ENCODE assay signal across 1 cellular context in the genomic region with DNA sequence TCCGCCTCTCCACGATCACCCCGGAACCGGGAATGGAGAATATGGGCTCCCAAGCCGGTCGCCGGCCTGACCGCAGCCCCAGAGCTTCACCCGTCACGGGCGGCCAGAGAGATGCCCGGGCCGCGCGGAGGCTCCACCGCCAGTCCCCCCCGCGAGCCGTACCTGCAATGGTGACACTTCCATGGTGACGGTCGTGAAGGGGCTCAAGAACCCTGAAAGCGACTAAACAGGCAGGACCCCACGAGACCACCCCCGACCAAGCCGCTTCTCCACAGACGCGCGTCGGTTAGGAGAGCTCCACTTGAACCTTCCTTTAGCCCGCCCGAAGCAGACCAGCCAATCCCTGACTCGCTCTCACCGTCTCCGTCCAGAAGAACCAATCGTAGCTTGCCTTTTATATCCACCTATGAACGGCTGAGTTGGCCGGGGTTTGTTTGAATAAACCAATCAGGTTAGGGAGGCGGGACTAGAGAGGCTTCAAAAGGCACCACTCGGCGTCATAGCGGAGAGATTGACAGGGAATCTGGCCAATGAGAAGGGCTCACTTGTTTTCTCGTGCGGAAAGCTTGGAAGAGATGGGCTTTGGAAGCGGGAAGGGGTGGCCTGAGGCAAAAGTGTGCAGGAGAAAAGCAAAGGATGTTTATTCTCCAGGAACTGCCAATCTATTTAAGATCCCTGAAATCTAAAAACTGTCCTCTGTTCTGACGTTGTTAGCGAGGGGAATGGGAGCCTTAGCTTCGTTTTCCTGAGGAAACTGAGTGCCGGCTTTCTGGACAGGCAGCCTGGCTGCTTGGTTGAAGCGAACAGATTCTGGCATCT.
TF ChIP-seq lines count a peak whose summit lies in the region.

A gene with protein sequence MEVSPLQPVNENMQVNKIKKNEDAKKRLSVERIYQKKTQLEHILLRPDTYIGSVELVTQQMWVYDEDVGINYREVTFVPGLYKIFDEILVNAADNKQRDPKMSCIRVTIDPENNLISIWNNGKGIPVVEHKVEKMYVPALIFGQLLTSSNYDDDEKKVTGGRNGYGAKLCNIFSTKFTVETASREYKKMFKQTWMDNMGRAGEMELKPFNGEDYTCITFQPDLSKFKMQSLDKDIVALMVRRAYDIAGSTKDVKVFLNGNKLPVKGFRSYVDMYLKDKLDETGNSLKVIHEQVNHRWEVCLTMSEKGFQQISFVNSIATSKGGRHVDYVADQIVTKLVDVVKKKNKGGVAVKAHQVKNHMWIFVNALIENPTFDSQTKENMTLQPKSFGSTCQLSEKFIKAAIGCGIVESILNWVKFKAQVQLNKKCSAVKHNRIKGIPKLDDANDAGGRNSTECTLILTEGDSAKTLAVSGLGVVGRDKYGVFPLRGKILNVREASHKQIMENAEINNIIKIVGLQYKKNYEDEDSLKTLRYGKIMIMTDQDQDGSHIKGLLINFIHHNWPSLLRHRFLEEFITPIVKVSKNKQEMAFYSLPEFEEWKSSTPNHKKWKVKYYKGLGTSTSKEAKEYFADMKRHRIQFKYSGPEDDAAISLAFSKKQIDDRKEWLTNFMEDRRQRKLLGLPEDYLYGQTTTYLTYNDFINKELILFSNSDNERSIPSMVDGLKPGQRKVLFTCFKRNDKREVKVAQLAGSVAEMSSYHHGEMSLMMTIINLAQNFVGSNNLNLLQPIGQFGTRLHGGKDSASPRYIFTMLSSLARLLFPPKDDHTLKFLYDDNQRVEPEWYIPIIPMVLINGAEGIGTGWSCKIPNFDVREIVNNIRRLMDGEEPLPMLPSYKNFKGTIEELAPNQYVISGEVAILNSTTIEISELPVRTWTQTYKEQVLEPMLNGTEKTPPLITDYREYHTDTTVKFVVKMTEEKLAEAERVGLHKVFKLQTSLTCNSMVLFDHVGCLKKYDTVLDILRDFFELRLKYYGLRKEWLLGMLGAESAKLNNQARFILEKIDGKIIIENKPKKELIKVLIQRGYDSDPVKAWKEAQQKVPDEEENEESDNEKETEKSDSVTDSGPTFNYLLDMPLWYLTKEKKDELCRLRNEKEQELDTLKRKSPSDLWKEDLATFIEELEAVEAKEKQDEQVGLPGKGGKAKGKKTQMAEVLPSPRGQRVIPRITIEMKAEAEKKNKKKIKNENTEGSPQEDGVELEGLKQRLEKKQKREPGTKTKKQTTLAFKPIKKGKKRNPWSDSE (N-terminal part only) (minus strand): TSS at position 288 of the 819 bp plus-strand sequence. CDS start 105 bp downstream, at position 183.

TF ChIP-seq in HepG2, 621 proteins besides CTCF, POLR2A, EP300 and RAD21 (continued from another document and continues in another):
- TF ChIP-seq, protein P1, sequence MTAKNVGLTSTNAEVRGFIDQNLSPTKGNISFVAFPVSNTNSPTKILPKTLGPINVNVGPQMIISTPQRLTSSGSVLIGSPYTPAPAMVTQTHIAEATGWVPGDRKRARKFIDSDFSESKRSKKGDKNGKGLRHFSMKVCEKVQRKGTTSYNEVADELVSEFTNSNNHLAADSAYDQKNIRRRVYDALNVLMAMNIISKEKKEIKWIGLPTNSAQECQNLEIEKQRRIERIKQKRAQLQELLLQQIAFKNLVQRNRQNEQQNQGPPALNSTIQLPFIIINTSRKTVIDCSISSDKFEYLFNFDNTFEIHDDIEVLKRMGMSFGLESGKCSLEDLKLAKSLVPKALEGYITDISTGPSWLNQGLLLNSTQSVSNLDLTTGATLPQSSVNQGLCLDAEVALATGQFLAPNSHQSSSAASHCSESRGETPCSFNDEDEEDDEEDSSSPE (CRISPR knock-in tag; IDR thresholded peaks at IDR 0.05): peak; percentile 98
- peak; percentile 55; the same call in 1 of the 2 replicates for TF ChIP-seq ZNF816 (CRISPR knock-in tag; IDR thresholded peaks at IDR 0.05; ENCODE audit: borderline replicate concordance)
- no peak for TF ChIP-seq SRSF9 (IDR thresholded peaks at IDR 0.05; ENCODE audit: borderline replicate concordance, insufficient read depth, low read depth, low read length, poor library complexity, severe bottlenecking)
- no peak for TF ChIP-seq MXD4 (CRISPR knock-in tag; IDR thresholded peaks at IDR 0.05)
- TF ChIP-seq CENPT (CRISPR knock-in tag; IDR thresholded peaks at IDR 0.05; ENCODE audit: low read depth): no peak; the same call in 1 of the 2 replicates
- TF ChIP-seq SALL2 (CRISPR knock-in tag; IDR thresholded peaks at IDR 0.05): peak; percentile 70; the same call in 1 of the 2 replicates
- TF ChIP-seq RBM39 (IDR thresholded peaks at IDR 0.05; ENCODE audit: low read depth, low read length, poor library complexity, severe bottlenecking): no peak
- TF ChIP-seq, protein P2, sequence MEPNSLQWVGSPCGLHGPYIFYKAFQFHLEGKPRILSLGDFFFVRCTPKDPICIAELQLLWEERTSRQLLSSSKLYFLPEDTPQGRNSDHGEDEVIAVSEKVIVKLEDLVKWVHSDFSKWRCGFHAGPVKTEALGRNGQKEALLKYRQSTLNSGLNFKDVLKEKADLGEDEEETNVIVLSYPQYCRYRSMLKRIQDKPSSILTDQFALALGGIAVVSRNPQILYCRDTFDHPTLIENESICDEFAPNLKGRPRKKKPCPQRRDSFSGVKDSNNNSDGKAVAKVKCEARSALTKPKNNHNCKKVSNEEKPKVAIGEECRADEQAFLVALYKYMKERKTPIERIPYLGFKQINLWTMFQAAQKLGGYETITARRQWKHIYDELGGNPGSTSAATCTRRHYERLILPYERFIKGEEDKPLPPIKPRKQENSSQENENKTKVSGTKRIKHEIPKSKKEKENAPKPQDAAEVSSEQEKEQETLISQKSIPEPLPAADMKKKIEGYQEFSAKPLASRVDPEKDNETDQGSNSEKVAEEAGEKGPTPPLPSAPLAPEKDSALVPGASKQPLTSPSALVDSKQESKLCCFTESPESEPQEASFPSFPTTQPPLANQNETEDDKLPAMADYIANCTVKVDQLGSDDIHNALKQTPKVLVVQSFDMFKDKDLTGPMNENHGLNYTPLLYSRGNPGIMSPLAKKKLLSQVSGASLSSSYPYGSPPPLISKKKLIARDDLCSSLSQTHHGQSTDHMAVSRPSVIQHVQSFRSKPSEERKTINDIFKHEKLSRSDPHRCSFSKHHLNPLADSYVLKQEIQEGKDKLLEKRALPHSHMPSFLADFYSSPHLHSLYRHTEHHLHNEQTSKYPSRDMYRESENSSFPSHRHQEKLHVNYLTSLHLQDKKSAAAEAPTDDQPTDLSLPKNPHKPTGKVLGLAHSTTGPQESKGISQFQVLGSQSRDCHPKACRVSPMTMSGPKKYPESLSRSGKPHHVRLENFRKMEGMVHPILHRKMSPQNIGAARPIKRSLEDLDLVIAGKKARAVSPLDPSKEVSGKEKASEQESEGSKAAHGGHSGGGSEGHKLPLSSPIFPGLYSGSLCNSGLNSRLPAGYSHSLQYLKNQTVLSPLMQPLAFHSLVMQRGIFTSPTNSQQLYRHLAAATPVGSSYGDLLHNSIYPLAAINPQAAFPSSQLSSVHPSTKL (CRISPR knock-in tag; IDR thresholded peaks at IDR 0.05): no peak
- peak; percentile 85 for TF ChIP-seq CC2D1A (CRISPR knock-in tag; IDR thresholded peaks at IDR 0.05)
- TF ChIP-seq, protein P3, sequence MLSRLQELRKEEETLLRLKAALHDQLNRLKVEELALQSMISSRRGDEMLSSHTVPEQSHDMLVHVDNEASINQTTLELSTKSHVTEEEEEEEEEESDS (CRISPR knock-in tag; IDR thresholded peaks at IDR 0.05; ENCODE audit: borderline replicate concordance): peak; percentile 98
- TF ChIP-seq ZNF562 (CRISPR knock-in tag; IDR thresholded peaks at IDR 0.05; ENCODE audit: borderline replicate concordance): no peak
- TF ChIP-seq ZNF550 (CRISPR knock-in tag; IDR thresholded peaks at IDR 0.05; ENCODE audit: borderline replicate concordance): no peak
- TF ChIP-seq, protein P4, sequence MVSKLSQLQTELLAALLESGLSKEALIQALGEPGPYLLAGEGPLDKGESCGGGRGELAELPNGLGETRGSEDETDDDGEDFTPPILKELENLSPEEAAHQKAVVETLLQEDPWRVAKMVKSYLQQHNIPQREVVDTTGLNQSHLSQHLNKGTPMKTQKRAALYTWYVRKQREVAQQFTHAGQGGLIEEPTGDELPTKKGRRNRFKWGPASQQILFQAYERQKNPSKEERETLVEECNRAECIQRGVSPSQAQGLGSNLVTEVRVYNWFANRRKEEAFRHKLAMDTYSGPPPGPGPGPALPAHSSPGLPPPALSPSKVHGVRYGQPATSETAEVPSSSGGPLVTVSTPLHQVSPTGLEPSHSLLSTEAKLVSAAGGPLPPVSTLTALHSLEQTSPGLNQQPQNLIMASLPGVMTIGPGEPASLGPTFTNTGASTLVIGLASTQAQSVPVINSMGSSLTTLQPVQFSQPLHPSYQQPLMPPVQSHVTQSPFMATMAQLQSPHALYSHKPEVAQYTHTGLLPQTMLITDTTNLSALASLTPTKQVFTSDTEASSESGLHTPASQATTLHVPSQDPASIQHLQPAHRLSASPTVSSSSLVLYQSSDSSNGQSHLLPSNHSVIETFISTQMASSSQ (IDR thresholded peaks at IDR 0.05; ENCODE audit: low read depth): peak; percentile 16; the same call in 1 of the 2 replicates
- TF ChIP-seq, protein P4 (CRISPR knock-in tag; IDR thresholded peaks at IDR 0.05; ENCODE audit: borderline replicate concordance): no peak; the same call in 1 of the 2 replicates
- TF ChIP-seq HDAC1 (CRISPR knock-in tag; IDR thresholded peaks at IDR 0.05): peak; percentile 93
- TF ChIP-seq, protein P5, sequence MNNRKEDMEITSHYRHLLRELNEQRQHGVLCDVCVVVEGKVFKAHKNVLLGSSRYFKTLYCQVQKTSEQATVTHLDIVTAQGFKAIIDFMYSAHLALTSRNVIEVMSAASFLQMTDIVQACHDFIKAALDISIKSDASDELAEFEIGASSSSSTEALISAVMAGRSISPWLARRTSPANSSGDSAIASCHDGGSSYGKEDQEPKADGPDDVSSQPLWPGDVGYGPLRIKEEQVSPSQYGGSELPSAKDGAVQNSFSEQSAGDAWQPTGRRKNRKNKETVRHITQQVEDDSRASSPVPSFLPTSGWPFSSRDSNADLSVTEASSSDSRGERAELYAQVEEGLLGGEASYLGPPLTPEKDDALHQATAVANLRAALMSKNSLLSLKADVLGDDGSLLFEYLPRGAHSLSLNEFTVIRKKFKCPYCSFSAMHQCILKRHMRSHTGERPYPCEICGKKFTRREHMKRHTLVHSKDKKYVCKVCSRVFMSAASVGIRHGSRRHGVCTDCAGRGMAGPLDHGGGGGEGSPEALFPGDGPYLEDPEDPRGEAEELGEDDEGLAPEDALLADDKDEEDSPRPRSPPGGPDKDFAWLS (CRISPR knock-in tag; IDR thresholded peaks at IDR 0.05; ENCODE audit: borderline replicate concordance): no peak
- 0 out of 2 replicates have a peak, but pooled peaks have one; percentile 41 for TF ChIP-seq IRF2 (CRISPR knock-in tag; IDR thresholded peaks at IDR 0.05)
- no peak for TF ChIP-seq MAFK (conservative IDR thresholded peaks at IDR 0.05 in 1 of 2, IDR thresholded peaks at IDR 0.05 in 1 of 2; ENCODE audit: low read length in 2 of 2)
- TF ChIP-seq, protein P6, sequence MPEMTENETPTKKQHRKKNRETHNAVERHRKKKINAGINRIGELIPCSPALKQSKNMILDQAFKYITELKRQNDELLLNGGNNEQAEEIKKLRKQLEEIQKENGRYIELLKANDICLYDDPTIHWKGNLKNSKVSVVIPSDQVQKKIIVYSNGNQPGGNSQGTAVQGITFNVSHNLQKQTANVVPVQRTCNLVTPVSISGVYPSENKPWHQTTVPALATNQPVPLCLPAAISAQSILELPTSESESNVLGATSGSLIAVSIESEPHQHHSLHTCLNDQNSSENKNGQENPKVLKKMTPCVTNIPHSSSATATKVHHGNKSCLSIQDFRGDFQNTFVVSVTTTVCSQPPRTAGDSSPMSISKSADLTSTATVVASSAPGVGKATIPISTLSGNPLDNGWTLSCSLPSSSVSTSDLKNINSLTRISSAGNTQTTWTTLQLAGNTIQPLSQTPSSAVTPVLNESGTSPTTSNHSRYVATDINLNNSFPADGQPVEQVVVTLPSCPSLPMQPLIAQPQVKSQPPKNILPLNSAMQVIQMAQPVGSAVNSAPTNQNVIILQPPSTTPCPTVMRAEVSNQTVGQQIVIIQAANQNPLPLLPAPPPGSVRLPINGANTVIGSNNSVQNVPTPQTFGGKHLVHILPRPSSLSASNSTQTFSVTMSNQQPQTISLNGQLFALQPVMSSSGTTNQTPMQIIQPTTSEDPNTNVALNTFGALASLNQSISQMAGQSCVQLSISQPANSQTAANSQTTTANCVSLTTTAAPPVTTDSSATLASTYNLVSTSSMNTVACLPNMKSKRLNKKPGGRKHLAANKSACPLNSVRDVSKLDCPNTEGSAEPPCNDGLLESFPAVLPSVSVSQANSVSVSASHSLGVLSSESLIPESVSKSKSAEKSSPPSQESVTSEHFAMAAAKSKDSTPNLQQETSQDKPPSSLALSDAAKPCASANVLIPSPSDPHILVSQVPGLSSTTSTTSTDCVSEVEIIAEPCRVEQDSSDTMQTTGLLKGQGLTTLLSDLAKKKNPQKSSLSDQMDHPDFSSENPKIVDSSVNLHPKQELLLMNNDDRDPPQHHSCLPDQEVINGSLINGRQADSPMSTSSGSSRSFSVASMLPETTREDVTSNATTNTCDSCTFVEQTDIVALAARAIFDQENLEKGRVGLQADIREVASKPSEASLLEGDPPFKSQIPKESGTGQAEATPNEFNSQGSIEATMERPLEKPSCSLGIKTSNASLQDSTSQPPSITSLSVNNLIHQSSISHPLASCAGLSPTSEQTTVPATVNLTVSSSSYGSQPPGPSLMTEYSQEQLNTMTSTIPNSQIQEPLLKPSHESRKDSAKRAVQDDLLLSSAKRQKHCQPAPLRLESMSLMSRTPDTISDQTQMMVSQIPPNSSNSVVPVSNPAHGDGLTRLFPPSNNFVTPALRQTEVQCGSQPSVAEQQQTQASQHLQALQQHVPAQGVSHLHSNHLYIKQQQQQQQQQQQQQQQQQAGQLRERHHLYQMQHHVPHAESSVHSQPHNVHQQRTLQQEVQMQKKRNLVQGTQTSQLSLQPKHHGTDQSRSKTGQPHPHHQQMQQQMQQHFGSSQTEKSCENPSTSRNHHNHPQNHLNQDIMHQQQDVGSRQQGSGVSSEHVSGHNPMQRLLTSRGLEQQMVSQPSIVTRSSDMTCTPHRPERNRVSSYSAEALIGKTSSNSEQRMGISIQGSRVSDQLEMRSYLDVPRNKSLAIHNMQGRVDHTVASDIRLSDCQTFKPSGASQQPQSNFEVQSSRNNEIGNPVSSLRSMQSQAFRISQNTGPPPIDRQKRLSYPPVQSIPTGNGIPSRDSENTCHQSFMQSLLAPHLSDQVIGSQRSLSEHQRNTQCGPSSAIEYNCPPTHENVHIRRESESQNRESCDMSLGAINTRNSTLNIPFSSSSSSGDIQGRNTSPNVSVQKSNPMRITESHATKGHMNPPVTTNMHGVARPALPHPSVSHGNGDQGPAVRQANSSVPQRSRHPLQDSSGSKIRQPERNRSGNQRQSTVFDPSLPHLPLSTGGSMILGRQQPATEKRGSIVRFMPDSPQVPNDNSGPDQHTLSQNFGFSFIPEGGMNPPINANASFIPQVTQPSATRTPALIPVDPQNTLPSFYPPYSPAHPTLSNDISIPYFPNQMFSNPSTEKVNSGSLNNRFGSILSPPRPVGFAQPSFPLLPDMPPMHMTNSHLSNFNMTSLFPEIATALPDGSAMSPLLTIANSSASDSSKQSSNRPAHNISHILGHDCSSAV (CRISPR knock-in tag; IDR thresholded peaks at IDR 0.05; ENCODE audit: borderline replicate concordance): no peak
